ENCODE assay signal across 22 cellular contexts in genomic region chr7:48634116-48634632, GRCh38.
DNase-seq lines count a peak whose midpoint lies in the region; ATAC-seq, FAIRE-seq and TF ChIP-seq lines count a peak whose summit lies in the region.
"Had no signal": no experiment of that assay in that cellular context is flagged by ENCODE, and none has a peak within 500 bp of the region (broad histone marks: within the 10 kb centered on the region; RNA-seq: fewer than 3 reads in every experiment).

No MANE protein-coding gene starts in this region.

- no peak overlapping the region for H3K9ac ChIP-seq in MM.1S (ENCODE audit: low read length)
- H3K9ac ChIP-seq: GM23248 had no signal

- H3F3A ChIP-seq in MM.1S (ENCODE audit: insufficient read depth, low read length): no peaks in the 10 kb centered on the region

- H3K9me2 ChIP-seq in MM.1S (replicated peaks; ENCODE audit: insufficient read depth, low read length): no peaks in the 10 kb centered on the region

- TF ChIP-seq CTCF in A549 (IDR thresholded peaks at IDR 0.05) (no peak), MM.1S (IDR thresholded peaks at IDR 0.05; ENCODE audit: low read length) (no peak)

- H3K4me2 ChIP-seq in A549 (no peak overlapping the region), MM.1S (ENCODE audit: low read depth, low read length) (peak overlapping the region; percentile 2; the same call in 1 of the 2 replicates)

- DNase-seq in activated CD4-positive, alpha-beta T cell treated with anti-CD3 and anti-CD28 coated beads, Interleukin-2, amount 10 ng/mL, durations not matched to agents 24 days and 14 days: peak; percentile 63
- no peak for DNase-seq in activated CD4-positive, alpha-beta T cell treated with anti-CD3 and anti-CD28 coated beads for 36 hours
- DNase-seq in A549 (ENCODE audit: low read depth in 1 of 2, low spot score in 1 of 2) (no peak), MM.1S (no peak), NCI-H345 (lab: John Stamatoyannopoulos, UW) (no peak), activated gamma-delta T cell treated with Interleukin-2 at 50 U/mL for 16 hours (no peak)
- DNase-seq: 8988T; BE2C; CD4-positive, CD25-positive, alpha-beta regulatory T cell; COR-L47; DMS 273 treated with DMSO at 0.1 percent for 48 hours; DND-41; GM23248; NCI-H1694 treated with DMSO at 0.1 percent for 48 hours; NCI-H510A; NCI-H748 treated with DMSO at 0.1 percent for 48 hours had no signal

- H3K36me3 Mint-ChIP-seq in activated CD4-positive, alpha-beta T cell treated with anti-CD3 and anti-CD28 coated beads, Interleukin-2, amount 10 ng/mL, durations not matched to agents 24 days and 14 days (ENCODE audit: low read depth): no peaks in the 10 kb centered on the region
- no peaks in the 10 kb centered on the region for H3K36me3 Mint-ChIP-seq in activated CD4-positive, alpha-beta T cell treated with anti-CD3 and anti-CD28 coated beads for 36 hours (ENCODE audit: low read depth)
- H3K36me3 Mint-ChIP-seq in T-helper 1 cell treated with Interleukin-12 subunit alpha and Interleukin-12 subunit beta and Interleukin-4 antibody, amounts not matched to agents 30 μg/mL and 1 μg/mL, for 36 hours (ENCODE audit: low read depth): peaks cover 4% of the 10 kb centered on the region
- H3K36me3 Mint-ChIP-seq: CD4-positive, CD25-positive, alpha-beta regulatory T cell had no signal

- no peak for TF ChIP-seq EP300 in A549 (IDR thresholded peaks at IDR 0.05)

- H3K4me1 Mint-ChIP-seq in activated CD4-positive, alpha-beta T cell treated with anti-CD3 and anti-CD28 coated beads, Interleukin-2, amount 10 ng/mL, durations not matched to agents 24 days and 14 days: peaks cover 5% of the 10 kb centered on the region
- no peaks in the 10 kb centered on the region for H3K4me1 Mint-ChIP-seq in activated CD4-positive, alpha-beta T cell treated with anti-CD3 and anti-CD28 coated beads for 36 hours
- peaks cover 19% of the 10 kb centered on the region for H3K4me1 Mint-ChIP-seq in T-helper 1 cell treated with Interleukin-12 subunit alpha and Interleukin-12 subunit beta and Interleukin-4 antibody, amounts not matched to agents 30 μg/mL and 1 μg/mL, for 36 hours (ENCODE audit: low read depth)
- H3K4me1 Mint-ChIP-seq: CD4-positive, CD25-positive, alpha-beta regulatory T cell had no signal

- no peaks in the 10 kb centered on the region for H3K79me2 ChIP-seq in MM.1S (ENCODE audit: low read length)

- H3K4me3 Mint-ChIP-seq in activated CD4-positive, alpha-beta T cell treated with anti-CD3 and anti-CD28 coated beads, Interleukin-2, amount 10 ng/mL, durations not matched to agents 24 days and 14 days: no peak overlapping the region
- no peak overlapping the region for H3K4me3 Mint-ChIP-seq in activated CD4-positive, alpha-beta T cell treated with anti-CD3 and anti-CD28 coated beads for 36 hours
- no peak overlapping the region for H3K4me3 Mint-ChIP-seq in T-helper 1 cell treated with Interleukin-12 subunit alpha and Interleukin-12 subunit beta and Interleukin-4 antibody, amounts not matched to agents 30 μg/mL and 1 μg/mL, for 36 hours
- H3K4me3 Mint-ChIP-seq: CD4-positive, CD25-positive, alpha-beta regulatory T cell had no signal

- TF ChIP-seq RAD21 in A549 (conservative IDR thresholded peaks at IDR 0.05 in 1 of 2, IDR thresholded peaks at IDR 0.05 in 1 of 2): no peak

- intact Hi-C loops in activated CD4-positive, alpha-beta T cell treated with anti-CD3 and anti-CD28 coated beads, Interleukin-2, amount 10 ng/mL, durations not matched to agents 24 days and 14 days (cut with micrococcal nuclease): no loop called here
- intact Hi-C loops in activated CD4-positive, alpha-beta T cell treated with anti-CD3 and anti-CD28 coated beads for 36 hours (cut with DNase I, micrococcal nuclease): no loop called here

- no peak for TF ChIP-seq POLR2A in A549 (IDR thresholded peaks at IDR 0.05; ENCODE audit: low read length)

- H2AFZ ChIP-seq in MM.1S (ENCODE audit: low read length): 0 out of 2 replicates have a peak overlapping the region, but pooled peaks have one; percentile 20
- H2AFZ ChIP-seq: GM23248 had no signal

- H3K36me3 ChIP-seq in MM.1S (replicated peaks; ENCODE audit: insufficient read depth, low read length): no peaks in the 10 kb centered on the region
- H3K36me3 ChIP-seq: BE2C, HAP-1, SJSA1 had no signal

- no peak for FAIRE-seq in A549 (lab: Jason Lieb, UNC)
- FAIRE-seq: HTR-8/SVneo had no signal

- POLR2A ChIA-PET in activated CD4-positive, alpha-beta T cell treated with anti-CD3 and anti-CD28 coated beads for 36 hours (lab: Charles Lee): no interaction called here
- POLR2A ChIA-PET in A549 (lab: Yijun Ruan, JAX): no interaction called here

- H4K20me1 ChIP-seq in MM.1S (ENCODE audit: insufficient read depth, low read length): no peaks in the 10 kb centered on the region

- 9% methylated on average over 2 of the region's 2 CpGs for WGBS in A549 (ENCODE audit: missing lambda C conversion rate)

- H3K9me3 ChIP-seq in A549 (no peaks in the 10 kb centered on the region), MM.1S (replicated peaks; ENCODE audit: insufficient read depth, low read length) (no peaks in the 10 kb centered on the region)
- H3K9me3 ChIP-seq: BE2C, HAP-1, SJSA1 had no signal

- H3K4me1 ChIP-seq in A549 (no peaks in the 10 kb centered on the region), MM.1S (ENCODE audit: low read length) (no peaks in the 10 kb centered on the region)
- H3K4me1 ChIP-seq: BE2C had no signal

- H3K27me3 Mint-ChIP-seq in activated CD4-positive, alpha-beta T cell treated with anti-CD3 and anti-CD28 coated beads, Interleukin-2, amount 10 ng/mL, durations not matched to agents 24 days and 14 days: no peaks in the 10 kb centered on the region
- H3K27me3 Mint-ChIP-seq in activated CD4-positive, alpha-beta T cell treated with anti-CD3 and anti-CD28 coated beads for 36 hours: no peaks in the 10 kb centered on the region
- no peaks in the 10 kb centered on the region for H3K27me3 Mint-ChIP-seq in T-helper 1 cell treated with Interleukin-12 subunit alpha and Interleukin-12 subunit beta and Interleukin-4 antibody, amounts not matched to agents 30 μg/mL and 1 μg/mL, for 36 hours (ENCODE audit: low read depth)
- H3K27me3 Mint-ChIP-seq: CD4-positive, CD25-positive, alpha-beta regulatory T cell had no signal

- no peaks in the 10 kb centered on the region for H3K9me3 Mint-ChIP-seq in activated CD4-positive, alpha-beta T cell treated with anti-CD3 and anti-CD28 coated beads, Interleukin-2, amount 10 ng/mL, durations not matched to agents 24 days and 14 days
- no peaks in the 10 kb centered on the region for H3K9me3 Mint-ChIP-seq in activated CD4-positive, alpha-beta T cell treated with anti-CD3 and anti-CD28 coated beads for 36 hours (ENCODE audit: low read depth)
- no peaks in the 10 kb centered on the region for H3K9me3 Mint-ChIP-seq in T-helper 1 cell treated with Interleukin-12 subunit alpha and Interleukin-12 subunit beta and Interleukin-4 antibody, amounts not matched to agents 30 μg/mL and 1 μg/mL, for 36 hours

- H3K27ac Mint-ChIP-seq in activated CD4-positive, alpha-beta T cell treated with anti-CD3 and anti-CD28 coated beads, Interleukin-2, amount 10 ng/mL, durations not matched to agents 24 days and 14 days: no peak overlapping the region
- no peak overlapping the region for H3K27ac Mint-ChIP-seq in activated CD4-positive, alpha-beta T cell treated with anti-CD3 and anti-CD28 coated beads for 36 hours
- peak overlapping the region; percentile 57 for H3K27ac Mint-ChIP-seq in T-helper 1 cell treated with Interleukin-12 subunit alpha and Interleukin-12 subunit beta and Interleukin-4 antibody, amounts not matched to agents 30 μg/mL and 1 μg/mL, for 36 hours
- H3K27ac Mint-ChIP-seq: CD4-positive, CD25-positive, alpha-beta regulatory T cell had no signal

- ATAC-seq in activated CD4-positive, alpha-beta T cell treated with anti-CD3 and anti-CD28 coated beads for 36 hours: no peak
- no peak for ATAC-seq in A549
- ATAC-seq in HG02798 (IDR thresholded peaks at IDR 0.05; ENCODE audit: poor library complexity, unreplicated experiment): no peak
- ATAC-seq: Panc1 had no signal

- no peak overlapping the region for H3K27ac ChIP-seq in A549
- no peak overlapping the region for H3K27ac ChIP-seq in MM.1S (ENCODE audit: low read length)
- H3K27ac ChIP-seq: GM23248, SJSA1 had no signal

- H3K4me3 ChIP-seq in A549 (no peak overlapping the region), MM.1S (ENCODE audit: low read length) (no peak overlapping the region)
- H3K4me3 ChIP-seq: GM23248, HAP-1, SJSA1 had no signal

- no peaks in the 10 kb centered on the region for H3K27me3 ChIP-seq in MM.1S (replicated peaks; ENCODE audit: insufficient read depth, low read length)
- H3K27me3 ChIP-seq: BE2C, SJSA1 had no signal

- CTCF ChIA-PET in activated CD4-positive, alpha-beta T cell treated with anti-CD3 and anti-CD28 coated beads for 36 hours (lab: Charles Lee): no interaction called here
- CTCF ChIA-PET in A549 (lab: Yijun Ruan, JAX): no interaction called here

TF ChIP-seq in A549, 52 proteins besides CTCF, POLR2A, EP300 and RAD21:
- TF ChIP-seq MAFK (IDR thresholded peaks at IDR 0.05; ENCODE audit: partially characterized antibody) (peak; percentile 49), CHD4 (IDR thresholded peaks at IDR 0.05; ENCODE audit: borderline replicate concordance) (no peak)
